ENCODE assay signal across 9 cellular contexts in the genomic region with DNA sequence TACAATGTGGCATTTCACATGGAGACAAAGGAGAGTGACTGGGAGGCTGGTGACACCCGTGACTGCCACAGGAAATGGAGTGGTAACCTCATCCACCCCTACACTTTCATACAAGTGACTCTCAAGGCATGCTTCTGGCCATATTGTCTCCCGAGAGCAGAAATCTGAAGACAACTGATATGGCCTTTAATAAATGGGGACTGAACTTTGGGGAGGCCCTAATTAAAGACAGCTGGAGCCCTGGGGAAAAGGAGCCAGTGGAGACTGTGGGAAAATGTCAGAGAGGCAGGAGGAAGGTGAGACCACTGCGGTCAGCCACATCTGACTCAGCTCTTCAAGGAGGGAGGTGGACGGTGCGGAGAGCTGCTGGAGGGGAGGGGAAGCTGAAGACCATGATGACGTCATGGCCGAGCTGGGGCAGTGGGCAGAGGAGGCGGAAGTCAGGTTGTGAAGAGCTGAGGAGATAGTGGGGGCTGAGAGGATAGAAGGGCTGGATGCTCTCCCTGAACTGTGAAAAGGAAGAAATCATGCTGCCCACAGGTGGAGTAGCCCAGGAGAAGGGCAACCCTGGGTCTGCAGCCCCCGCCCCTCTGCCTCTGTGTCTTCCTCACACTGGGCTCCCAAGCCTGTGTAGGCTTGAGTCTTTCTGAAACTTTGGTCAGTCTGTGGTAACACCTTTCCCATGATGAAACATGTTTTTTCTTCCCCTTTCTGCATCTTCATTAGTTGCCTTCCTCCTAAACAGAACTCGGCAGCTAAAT. TPM values are rescaled to one million over a fixed set of nuclear protein-coding genes. Genes with fewer than 3 reads are reported as not detected.
DNase-seq lines count a peak whose midpoint lies in the region; ATAC-seq and TF ChIP-seq lines count a peak whose summit lies in the region.
"Had no signal": no experiment of that assay in that cellular context is flagged by ENCODE, and none has a peak within 500 bp of the region (broad histone marks: within the 10 kb centered on the region; RNA-seq: fewer than 3 reads in every experiment).

No MANE protein-coding gene starts in this region.

- intact Hi-C loops in breast epithelium (cut with DNase I; ENCODE audit: low total_unique reads), result loop anchor here (1.0 kb wide), 1 partner anchor 17 kb away; no protein-coding TSS in a partner anchor

- H3K27me3 ChIP-seq in breast epithelium, result no peaks in the 10 kb centered on the region

- peak; percentile 59 for DNase-seq in GM10248 (ENCODE audit: extremely low spot score)
- DNase-seq in WTC11 (ENCODE audit: low spot score), result no peak
- DNase-seq in mesothelial cell of epicardium (ENCODE audit: low spot score in 2 of 2, unreplicated experiment in 2 of 2), result no peak
- no peak for DNase-seq in breast epithelium (ENCODE audit: low spot score in 2 of 2)
- DNase-seq in endothelial cell (ENCODE audit: low spot score), result no peak
- no peak for DNase-seq in stimulated activated CD4-positive, alpha-beta T cell treated with anti-CD3 and anti-CD28 coated beads, Interleukin-2, amount 100 ng/mL, for 24 hours

- POLR2A ChIA-PET in GM10248 (lab: Yijun Ruan, JAX) (interaction anchor here (0.7 kb wide), 1 partner anchor 775 kb away, joined by 4 read pairs; no protein-coding TSS in a partner anchor), WTC11 (lab: Charles Lee) (no interaction called here)

- no peak overlapping the region for H3K4me3 ChIP-seq in breast epithelium

- no peaks in the 10 kb centered on the region for H3K4me1 ChIP-seq in breast epithelium

- H3K9me3 Mint-ChIP-seq in WTC11 (no peaks in the 10 kb centered on the region), mesothelial cell of epicardium (peaks cover 3% of the 10 kb centered on the region), endothelial cell (ENCODE audit: unreplicated experiment) (no peaks in the 10 kb centered on the region)

- no peaks in the 10 kb centered on the region for H3K9me3 ChIP-seq in breast epithelium

- no peak for TF ChIP-seq CTCF in GM10248 (IDR thresholded peaks at IDR 0.05; ENCODE audit: control extremely low read depth, extremely low read depth, low read depth, missing control alignments)
- TF ChIP-seq CTCF in WTC11 (IDR thresholded peaks at IDR 0.05), result no peak
- no peak for TF ChIP-seq CTCF in mesothelial cell of epicardium (IDR thresholded peaks at IDR 0.05; ENCODE audit: unreplicated experiment)
- TF ChIP-seq CTCF in breast epithelium (IDR thresholded peaks at IDR 0.05), result no peak
- TF ChIP-seq CTCF in endothelial cell (IDR thresholded peaks at IDR 0.05; ENCODE audit: unreplicated experiment), result no peak

- CTCF ChIA-PET in GM10248 (lab: Yijun Ruan, JAX), result interaction anchor here (1.0 to 6.3 kb wide), 6 partner anchors 10 to 312 kb away, joined by 3 to 46 read pairs (median 4); a partner anchor contains a TSS
- CTCF ChIA-PET in WTC11 (lab: Charles Lee), result interaction anchor here (0.9 kb wide), 1 partner anchor 22 kb away, joined by 3 read pairs; no protein-coding TSS in a partner anchor

- no peaks in the 10 kb centered on the region for H3K4me1 Mint-ChIP-seq in WTC11
- peaks cover 3% of the 10 kb centered on the region for H3K4me1 Mint-ChIP-seq in mesothelial cell of epicardium
- peaks cover 6% of the 10 kb centered on the region for H3K4me1 Mint-ChIP-seq in endothelial cell (ENCODE audit: unreplicated experiment)

- H3K4me3 Mint-ChIP-seq in WTC11, result no peak overlapping the region
- no peak overlapping the region for H3K4me3 Mint-ChIP-seq in mesothelial cell of epicardium
- no peak overlapping the region for H3K4me3 Mint-ChIP-seq in endothelial cell (ENCODE audit: unreplicated experiment)

- TF ChIP-seq POLR2A in GM18505 (IDR thresholded peaks at IDR 0.05; ENCODE audit: borderline replicate concordance, extremely low read depth, insufficient read depth, insufficient read length) (no peak), breast epithelium (IDR thresholded peaks at IDR 0.05) (no peak)

- no peaks in the 10 kb centered on the region for H3K36me3 Mint-ChIP-seq in WTC11
- H3K36me3 Mint-ChIP-seq in mesothelial cell of epicardium, result no peaks in the 10 kb centered on the region
- no peaks in the 10 kb centered on the region for H3K36me3 Mint-ChIP-seq in endothelial cell (ENCODE audit: low read depth, unreplicated experiment)

- peak overlapping the region in 1 of 2 donors; percentile 49 for H3K27ac ChIP-seq in breast epithelium

- no peaks in the 10 kb centered on the region for H3K36me3 ChIP-seq in breast epithelium

- H3K27me3 Mint-ChIP-seq in WTC11 (ENCODE audit: low read depth) (no peaks in the 10 kb centered on the region; the same call in 1 of the 2 replicates), mesothelial cell of epicardium (ENCODE audit: low read depth) (peaks cover 2% of the 10 kb centered on the region), endothelial cell (ENCODE audit: unreplicated experiment) (peaks cover 3% of the 10 kb centered on the region)

- peak; percentile 37 for ATAC-seq in HG03039 (IDR thresholded peaks at IDR 0.05; ENCODE audit: unreplicated experiment)
- no peak for ATAC-seq in WTC11
- ATAC-seq in GM18505 (IDR thresholded peaks at IDR 0.05; ENCODE audit: unreplicated experiment), result no peak

- H3K27ac Mint-ChIP-seq in WTC11 (peak overlapping the region; percentile 41; the same call in 1 of the 2 replicates), mesothelial cell of epicardium (peak overlapping the region; percentile 17), endothelial cell (ENCODE audit: unreplicated experiment) (no peak overlapping the region)

TF ChIP-seq in WTC11, 78 proteins besides CTCF, POLR2A, EP300 and RAD21:
- no peak for TF ChIP-seq FOXJ3 (CRISPR knock-in tag; IDR thresholded peaks at IDR 0.05; ENCODE audit: borderline replicate concordance)
- TF ChIP-seq NFYB (CRISPR knock-in tag; conservative IDR thresholded peaks at IDR 0.05; ENCODE audit: low read depth), result no peak
- no peak for TF ChIP-seq PRRX2 (CRISPR knock-in tag; IDR thresholded peaks at IDR 0.05)
- TF ChIP-seq JAZF1 (CRISPR knock-in tag; IDR thresholded peaks at IDR 0.05), result no peak

RNA-seq across cellular contexts. Expression of a gene that starts 14.0 kb away (rescaled TPM):
- total RNA-seq in WTC11 (2021) (0.25 to 0.52 TPM (median 0.41 TPM) in 3 replicates), mesothelial cell of epicardium (0.16 to 0.47 TPM in 2 of 3 replicates, not detected in the other), breast epithelium (10 to 100 TPM in 2 of 3 donors, 1 to 10 TPM in 1; 4.6 to 45.0 (median 13.0) TPM), endothelial cell (ENCODE audit: unreplicated experiment) (0.67 TPM)
- total RNA-seq: dermis microvascular lymphatic vessel endothelial cell had no signal

RNA-seq across cellular contexts. Expression of a gene that starts 31.4 kb away (rescaled TPM):
- 51.7 to 60.9 TPM (median 56.8 TPM) in 3 replicates for total RNA-seq in WTC11 (2021)
- total RNA-seq in mesothelial cell of epicardium, result 72.9 to 75.7 TPM (median 73.9 TPM) in 3 replicates
- 10 to 100 TPM; 60.8 to 80.8 (median 70.8) TPM for total RNA-seq in breast epithelium
- total RNA-seq in endothelial cell (ENCODE audit: unreplicated experiment), result 142 TPM

RNA-seq across cellular contexts. Expression of a gene that starts 48.9 kb away (rescaled TPM):
- not detected in 3 replicates for total RNA-seq in WTC11 (2021)
- total RNA-seq in mesothelial cell of epicardium, result not detected in 3 replicates
- total RNA-seq in breast epithelium, result not detected
- total RNA-seq in endothelial cell (ENCODE audit: unreplicated experiment), result not detected
- total RNA-seq: dermis microvascular lymphatic vessel endothelial cell had no signal
